In genomic region chr1:71080782-71081696, GRCh38 we compare ENCODE assay signal across 8 cellular contexts. TPM values are rescaled to one million over a fixed set of nuclear protein-coding genes. Genes with fewer than 3 reads are reported as not detected.
A peak's percentile ranks its signal among the peaks of the same experiment; 100 is the strongest.
DNase-seq lines count a peak whose midpoint lies in the region; ATAC-seq and TF ChIP-seq lines count a peak whose summit lies in the region.

ZRANB2 (minus strand) TSS chr1:71081035; CDS start chr1:71080995, 40 bp downstream.

- no peaks in the 10 kb centered on the region for H3K27me3 Mint-ChIP-seq in Caco-2 (ENCODE audit: insufficient read depth, unreplicated experiment)

- peak in 1 of 2 experiments; percentile 60 for TF ChIP-seq CTCF in Caco-2 (IDR thresholded peaks at IDR 0.05; ENCODE audit: insufficient read depth in 1 of 2, low read depth in 1 of 2, low read length in 1 of 2, severe bottlenecking in 1 of 2, unreplicated experiment in 1 of 2)

- peaks cover 11% of the 10 kb centered on the region for H3K36me3 Mint-ChIP-seq in Caco-2 (ENCODE audit: insufficient read depth, unreplicated experiment)

- H3K27ac Mint-ChIP-seq in Caco-2 (ENCODE audit: unreplicated experiment): peak within 1 kb of the TSS; percentile 99

- H3K9me3 Mint-ChIP-seq in Caco-2 (ENCODE audit: unreplicated experiment): no peaks in the 10 kb centered on the region

- no peaks in the 10 kb centered on the region for H3K4me1 Mint-ChIP-seq in Caco-2 (ENCODE audit: low read depth, unreplicated experiment)

- no peaks in the 10 kb centered on the region for H3K4me1 ChIP-seq in Caco-2
- H3K4me1 ChIP-seq in NT2/D1 (ENCODE audit: insufficient read depth, insufficient read length): no peaks in the 10 kb centered on the region
- peaks cover 9% of the 10 kb centered on the region for H3K4me1 ChIP-seq in mesodermal cell (ENCODE audit: control insufficient read depth, insufficient read depth, low read length, poor library complexity, severe bottlenecking)

- BruUV-seq in Caco-2 (replicated peaks; lab: Mats Ljungman, UMichigan): no TSS peak

- DNase-seq in Caco-2: peak; percentile 87 to 92
- DNase-seq in HUDEP-2 (lab: John Stamatoyannopoulos, UW; ENCODE audit: unreplicated experiment in 76 of 76): peak; percentile 13 to 96 (median 89)
- peak; percentile 97 for DNase-seq in NT2/D1 (ENCODE audit: low read depth, low spot score)
- peak; percentile 82 for DNase-seq in activated CD8-positive, alpha-beta memory T cell treated with anti-CD3 and anti-CD28 coated beads, Interleukin-2, amount 50 U/mL, for 1 hour (ENCODE audit: extremely low read depth)
- DNase-seq in stimulated activated CD8-positive, alpha-beta memory T cell treated with anti-CD3 and anti-CD28 coated beads, Interleukin-15, amount 100 ng/mL, for 48 hours (ENCODE audit: low read depth in 2 of 2): peak; percentile 74 to 80

- H3K4me3 Mint-ChIP-seq in Caco-2 (ENCODE audit: unreplicated experiment): peak within 1 kb of the TSS; percentile 75

- H3K9me3 ChIP-seq in Caco-2 (no peaks in the 10 kb centered on the region), NT2/D1 (ENCODE audit: insufficient read depth, low read length) (no peaks in the 10 kb centered on the region), mesodermal cell (ENCODE audit: control insufficient read depth, low read length) (no peaks in the 10 kb centered on the region)

- CTCF ChIA-PET in Caco-2 (lab: Charles Lee): no interaction called here

- H3K36me3 ChIP-seq in Caco-2 (ENCODE audit: control insufficient read depth, insufficient read depth, low read length): no peaks in the 10 kb centered on the region
- H3K36me3 ChIP-seq in NT2/D1 (ENCODE audit: insufficient read depth, insufficient read length, low read length): peaks cover 41% of the 10 kb centered on the region
- H3K36me3 ChIP-seq in mesodermal cell (ENCODE audit: control insufficient read depth, insufficient read depth, low read length): peaks cover 20% of the 10 kb centered on the region

- in situ Hi-C loops in endometrial microvascular endothelial cells (cut with HindIII; ENCODE audit: inconsistent ontology term, low pct_unique_long_range_greater_than_20kb, low sequenced_read_pairs): no loop called here

- H3K27ac ChIP-seq in mesodermal cell (ENCODE audit: low read depth, low read length, severe bottlenecking): peak within 1 kb of the TSS; percentile 98

- POLR2A ChIA-PET in Caco-2 (lab: Charles Lee): interaction anchor here (1.2 kb wide), 1 partner anchor 670 kb away, joined by 3 read pairs; the partner anchor contains the start of gene CTH

- peak; percentile 100 for ATAC-seq in GM21367 (IDR thresholded peaks at IDR 0.05; ENCODE audit: unreplicated experiment)

- 0 to 1% methylated on average over 8 to 16 of the region's 31 CpGs for WGBS in mesodermal cell (ENCODE audit: insufficient coverage in 2 of 2), 2 experiments

- H3K4me3 ChIP-seq in Caco-2 (ENCODE audit: low read depth, low read length) (peak within 1 kb of the TSS; percentile 65), NT2/D1 (ENCODE audit: insufficient read length, low read depth) (peak within 1 kb of the TSS; percentile 93), mesodermal cell (ENCODE audit: extremely low read depth, insufficient read depth, low read length, poor library complexity, severe bottlenecking) (peak within 1 kb of the TSS; percentile 92)

- intact Hi-C loops in Caco-2 (cut with micrococcal nuclease; ENCODE audit: unreplicated experiment): no loop called here

- H3K27me3 ChIP-seq in Caco-2 (replicated peaks; ENCODE audit: control insufficient read depth, insufficient read depth, low read length) (no peaks in the 10 kb centered on the region), NT2/D1 (ENCODE audit: insufficient read depth, insufficient read length) (no peaks in the 10 kb centered on the region)

- H3K9ac ChIP-seq in NT2/D1 (ENCODE audit: insufficient read length, low read depth): peak within 1 kb of the TSS; percentile 94

RNA-seq across cellular contexts. Expression of gene ZRANB2, which starts in this region (rescaled TPM):
- total RNA-seq in Caco-2 (2022) (48.0 and 54.2 TPM in 2 replicates), endometrial microvascular endothelial cells (ENCODE audit: inconsistent ontology term) (31.3 TPM)
- polyA plus RNA-seq in mesodermal cell (2013, experiment 1 of 2): 71.0 TPM
- polyA plus RNA-seq in mesodermal cell (2013, experiment 2 of 2): 75.6 TPM

Comparison
In these comparisons a context has a peak if more than half of its experiments do, and no peak if none do; other contexts are left out.
1. Peak in every context shown above with its lines: DNase-seq, ATAC-seq, H3K4me3 ChIP-seq and H3K27ac ChIP-seq.